ENCODE assay signal across 18 cellular contexts in genomic region chr5:95871407-95871806, GRCh38. TPM values are rescaled to one million over a fixed set of nuclear protein-coding genes. Genes with fewer than 3 reads are reported as not detected.
DNase-seq lines count a peak whose midpoint lies in the region; ATAC-seq, FAIRE-seq and TF ChIP-seq lines count a peak whose summit lies in the region.
"Had no signal": no experiment of that assay in that cellular context is flagged by ENCODE, and none has a peak within 500 bp of the region (broad histone marks: within the 10 kb centered on the region; RNA-seq: fewer than 3 reads in every experiment).

No MANE protein-coding gene starts in this region.

- peaks cover 50% of the 10 kb centered on the region for H3K4me1 ChIP-seq in BLaER1
- H3K4me1 ChIP-seq in GM23248 (ENCODE audit: insufficient read depth), result peaks cover 26% of the 10 kb centered on the region
- H3K4me1 ChIP-seq in GM12878 (ENCODE audit: control insufficient read depth, insufficient read depth, low read length), result peaks cover 22% of the 10 kb centered on the region
- H3K4me1 ChIP-seq in endodermal cell (ENCODE audit: control insufficient read depth, insufficient read depth, low read length), result peaks cover 2% of the 10 kb centered on the region

- in situ Hi-C loops in GM23248 (cut with MboI), result no loop called here
- in situ Hi-C loops in GM12878 (cut with MboI), result no loop called here

- DNase-seq in activated T-cell treated with anti-CD3 and anti-CD28 coated beads, Interleukin-2, amount 50 U/mL, for 24 hours, result no peak
- no peak for DNase-seq in activated T-cell treated with anti-CD3 and anti-CD28 coated beads, Interleukin-2, amount 50 U/mL, for 48 hours
- DNase-seq in GM23248, result no peak
- DNase-seq in GM12878 (ENCODE audit: low read depth, low spot score), result no peak
- DNase-seq in endodermal cell, result no peak
- DNase-seq: ACHN, H7, NCI-H1417 treated with DMSO at 0.1 percent for 48 hours, NCI-H187 treated with DMSO at 0.1 percent for 48 hours, NCI-H226, NCI-H524, NCI-H82, OCI-M1, Right ventricle myocardium superior had no signal

- peak overlapping the region; percentile 62 for H3K4me2 ChIP-seq in BLaER1
- no peak overlapping the region for H3K4me2 ChIP-seq in GM23248 (ENCODE audit: unreplicated experiment)
- H3K4me2 ChIP-seq in GM12878 (ENCODE audit: control insufficient read depth, insufficient read depth), result no peak overlapping the region

- H3K79me2 ChIP-seq in GM23248 (ENCODE audit: insufficient read depth) (no peaks in the 10 kb centered on the region), GM12878 (ENCODE audit: control insufficient read depth, insufficient read depth, low read length) (no peaks in the 10 kb centered on the region)

- no peak for TF ChIP-seq EP300 in GM12878 (IDR thresholded peaks at IDR 0.05; ENCODE audit: borderline replicate concordance in 1 of 2, control insufficient read depth in 1 of 2, low read depth in 2 of 2, low read length in 2 of 2)

- FAIRE-seq in GM12878 (lab: Jason Lieb, UNC), result no peak
- FAIRE-seq: G401.6 had no signal

- H4K20me1 ChIP-seq in BLaER1 (no peaks in the 10 kb centered on the region), GM23248 (ENCODE audit: insufficient read depth) (no peaks in the 10 kb centered on the region), GM12878 (ENCODE audit: control insufficient read depth, insufficient read depth) (no peaks in the 10 kb centered on the region)

- peaks cover 80% of the 10 kb centered on the region for H3F3A ChIP-seq in GM23248 (ENCODE audit: insufficient read depth)

- TF ChIP-seq CTCF in GM12878 (IDR thresholded peaks at IDR 0.05 in 2 of 3, conservative IDR thresholded peaks at IDR 0.05 in 1 of 3; ENCODE audit: control insufficient read depth in 2 of 3, extremely low read depth in 1 of 3, insufficient read depth in 1 of 3, low read depth in 3 of 3, low read length in 3 of 3) (no peak), endodermal cell (conservative IDR thresholded peaks at IDR 0.05) (no peak)

- no peak for TF ChIP-seq RAD21 in GM12878 (IDR thresholded peaks at IDR 0.05; ENCODE audit: insufficient read depth, low read depth, low read length)

- ATAC-seq in GM12878 (no peak), HG02884 (IDR thresholded peaks at IDR 0.05; ENCODE audit: unreplicated experiment) (no peak)

- H3K9me3 Mint-ChIP-seq in activated T-cell treated with anti-CD3 and anti-CD28 coated beads, Interleukin-2, amount 50 U/mL, for 24 hours, result peaks cover 4% of the 10 kb centered on the region
- no peaks in the 10 kb centered on the region for H3K9me3 Mint-ChIP-seq in endodermal cell

- WGBS in GM23248 (ENCODE audit: low coverage in 1 of 2, low lambda C conversion rate in 2 of 2, missing lambda C conversion rate in 2 of 2), 2 experiments, result 99% methylated on average over 9 of the region's 9 CpGs
- WGBS in GM12878 (ENCODE audit: insufficient coverage, insufficient replicate concordance, low lambda C conversion rate, missing lambda C conversion rate), result 99% methylated on average over 9 of the region's 9 CpGs
- WGBS in endodermal cell (ENCODE audit: insufficient coverage in 1 of 2, insufficient read length in 1 of 2), 2 experiments, result 96% methylated on average over 9 of the region's 9 CpGs; no CpG with 5 or more reads in 1 of the 2 experiments

- intact Hi-C loops in GM12878 (cut with micrococcal nuclease; ENCODE audit: unreplicated experiment), result loop anchor here (2.0 kb wide), 2 partner anchors 53 to 89 kb away; partner anchors contain the start of gene ELL2

- CTCF ChIA-PET in GM12878 (lab: Yijun Ruan, JAX), result interaction anchor here (0.6 to 3.8 kb wide), 10 partner anchors 9 to 465 kb away, joined by 3 to 23 read pairs (median 6); no protein-coding TSS in a partner anchor

- H3K4me3 ChIP-seq in BLaER1 (no peak overlapping the region), GM23248 (no peak overlapping the region), GM12878 (no peak overlapping the region), endodermal cell (ENCODE audit: low read length) (no peak overlapping the region)

- H3K9me3 ChIP-seq in BLaER1, result peaks cover 9% of the 10 kb centered on the region
- H3K9me3 ChIP-seq in GM23248 (ENCODE audit: low read depth), result no peaks in the 10 kb centered on the region
- no peaks in the 10 kb centered on the region; the same call in 2 of the 3 replicates for H3K9me3 ChIP-seq in GM12878 (replicated peaks; ENCODE audit: control insufficient read depth, insufficient read depth, low read length)
- H3K9me3 ChIP-seq in endodermal cell (ENCODE audit: control insufficient read depth, low read length), result no peaks in the 10 kb centered on the region

- H3K36me3 ChIP-seq in BLaER1, result no peaks in the 10 kb centered on the region
- no peaks in the 10 kb centered on the region for H3K36me3 ChIP-seq in GM23248 (ENCODE audit: low read depth)
- no peaks in the 10 kb centered on the region for H3K36me3 ChIP-seq in GM12878 (ENCODE audit: control insufficient read depth in 2 of 2, insufficient read depth in 2 of 2, low read length in 1 of 2)
- no peaks in the 10 kb centered on the region for H3K36me3 ChIP-seq in endodermal cell (ENCODE audit: control insufficient read depth, insufficient read depth, low read length)

- peak overlapping the region; percentile 63; the same call in 1 of the 2 replicates for H3K27ac ChIP-seq in BLaER1
- 0 out of 2 replicates have a peak overlapping the region, but pooled peaks have one; percentile 65 for H3K27ac ChIP-seq in GM23248
- H3K27ac ChIP-seq in GM12878 (ENCODE audit: control insufficient read depth, insufficient read depth), result no peak overlapping the region
- no peak overlapping the region for H3K27ac ChIP-seq in endodermal cell (ENCODE audit: low read depth, low read length)
- H3K27ac ChIP-seq: HL-60 had no signal

- peaks cover 59% of the 10 kb centered on the region for H3K4me1 Mint-ChIP-seq in activated T-cell treated with anti-CD3 and anti-CD28 coated beads, Interleukin-2, amount 50 U/mL, for 24 hours (ENCODE audit: low read depth)
- H3K4me1 Mint-ChIP-seq in endodermal cell, result peaks cover 2% of the 10 kb centered on the region

- BruUV-seq in GM12878 (replicated peaks; lab: Mats Ljungman, UMichigan), result no TSS peak

- peak overlapping the region; percentile 69 for H3K4me3 Mint-ChIP-seq in activated T-cell treated with anti-CD3 and anti-CD28 coated beads, Interleukin-2, amount 50 U/mL, for 24 hours
- H3K4me3 Mint-ChIP-seq in endodermal cell, result no peak overlapping the region

- POLR2A ChIA-PET in GM12878 (lab: Charles Lee), result interaction anchor here (0.8 to 3.6 kb wide), 8 partner anchors 9 to 91 kb away, joined by 3 to 20 read pairs (median 6); partner anchors contain the start of gene ELL2

- RAD21 ChIA-PET in GM12878 (lab: Charles Lee; ENCODE audit: unreplicated experiment), result interaction anchor here (0.9 to 5.6 kb wide), 18 partner anchors 13 to 465 kb away, joined by 3 to 42 read pairs (median 10); no protein-coding TSS in a partner anchor

- H3K27me3 Mint-ChIP-seq in activated T-cell treated with anti-CD3 and anti-CD28 coated beads, Interleukin-2, amount 50 U/mL, for 24 hours, result no peaks in the 10 kb centered on the region
- H3K27me3 Mint-ChIP-seq in endodermal cell (ENCODE audit: insufficient read depth), result no peaks in the 10 kb centered on the region

- H3K27me3 ChIP-seq in BLaER1 (no peaks in the 10 kb centered on the region), GM23248 (replicated peaks; ENCODE audit: insufficient read depth) (no peaks in the 10 kb centered on the region), GM12878 (replicated peaks in 1 of 2; ENCODE audit: control insufficient read depth in 2 of 2, insufficient read depth in 2 of 2, low read length in 1 of 2) (no peaks in the 10 kb centered on the region), endodermal cell (ENCODE audit: control insufficient read depth, insufficient read depth, low read length, poor library complexity, severe bottlenecking) (no peaks in the 10 kb centered on the region)

- H3K27ac Mint-ChIP-seq in activated T-cell treated with anti-CD3 and anti-CD28 coated beads, Interleukin-2, amount 50 U/mL, for 24 hours, result peak overlapping the region; percentile 99
- no peak overlapping the region for H3K27ac Mint-ChIP-seq in endodermal cell

- no peaks in the 10 kb centered on the region for H3K9me2 ChIP-seq in GM23248 (ENCODE audit: insufficient read depth)

- no peak overlapping the region for H3K9ac ChIP-seq in BLaER1
- H3K9ac ChIP-seq in GM23248, result no peak overlapping the region
- H3K9ac ChIP-seq in GM12878 (ENCODE audit: control insufficient read depth, insufficient read depth, low read length), result no peak overlapping the region
- H3K9ac ChIP-seq in endodermal cell (ENCODE audit: extremely low read depth, low read length, poor library complexity, severe bottlenecking), result no peak overlapping the region

- TF ChIP-seq POLR2A in GM12878 (IDR thresholded peaks at IDR 0.05; ENCODE audit: low read depth, low read length), result no peak

- SMC1A ChIA-PET in GM12878 (lab: Charles Lee; ENCODE audit: uncharacterized antibody, unreplicated experiment), result interaction anchor here (1.1 to 8.1 kb wide), 13 partner anchors 9 to 465 kb away, joined by 3 to 62 read pairs (median 22); no protein-coding TSS in a partner anchor

- no peak overlapping the region for H2AFZ ChIP-seq in GM23248
- H2AFZ ChIP-seq in GM12878 (ENCODE audit: control insufficient read depth, low read depth, low read length), result no peak overlapping the region

- no peaks in the 10 kb centered on the region for H3K36me3 Mint-ChIP-seq in activated T-cell treated with anti-CD3 and anti-CD28 coated beads, Interleukin-2, amount 50 U/mL, for 24 hours (ENCODE audit: low read depth)
- no peaks in the 10 kb centered on the region for H3K36me3 Mint-ChIP-seq in endodermal cell (ENCODE audit: low read depth)

RNA-seq across cellular contexts. Expression of gene GLRX, which starts 48.9 kb away (rescaled TPM):
- total RNA-seq in GM23248 (2014; rRNA removed; shearing (Covaris generic)), result 144 and 174 TPM in 2 replicates
- polyA plus RNA-seq in GM23248 (2016; fragmentation: Nextera tagmentation; extraction: Ambion mirVana), result 316 and 320 TPM in 2 replicates
- 41.5 and 42.2 TPM in 2 replicates for total RNA-seq in GM12878 (2013; cell fraction: nucleolus; rRNA removed)
- total RNA-seq in GM12878 (2014; rRNA removed), result 103 and 127 TPM in 2 replicates
- 63.0 and 66.7 TPM in 2 replicates for total RNA-seq in GM12878 (2014; rRNA removed; fragmentation: Illumina TruSeq; extraction: Trizol)
- total RNA-seq in GM12878 (2021), result 80.0 and 80.2 TPM in 2 replicates
- polyA plus RNA-seq in GM12878 (2011; ENCODE audit: low read depth), result 58.0 TPM
- polyA plus RNA-seq in GM12878 (2011; rRNA removed), result 188 and 194 TPM in 2 replicates
- 89.8 and 172 TPM in 2 replicates for polyA plus RNA-seq in GM12878 (2011; cell fraction: cytosol; rRNA removed)
- polyA plus RNA-seq in GM12878 (2011; cell fraction: nucleus; rRNA removed), result 74.7 and 110 TPM in 2 replicates
- 135 and 145 TPM in 2 replicates for polyA plus RNA-seq in GM12878 (2012)
- polyA plus RNA-seq in GM12878 (2014; fragmentation: Illumina TruSeq; extraction: Trizol), result 130 and 179 TPM in 2 replicates
- polyA plus RNA-seq in GM12878 (2014; fragmentation: Nextera tagmentation; extraction: Ambion mirVana), result 100 to 1,000 TPM; 311 to 366 TPM
- 195 and 236 TPM in 2 replicates for polyA plus RNA-seq in GM12878 (2014; rRNA removed)
- polyA plus RNA-seq in GM12878 (2016; fragmentation: Nextera tagmentation; extraction: Ambion mirVana), result 100 to 1,000 TPM; 185 to 187 TPM
- 69.4 and 81.1 TPM in 2 replicates for polyA minus RNA-seq in GM12878 (2011; rRNA and poly(A)+ RNA removed)
- 9.3 and 12.3 TPM in 2 replicates for polyA minus RNA-seq in GM12878 (2011; cell fraction: cytosol; rRNA and poly(A)+ RNA removed)
- polyA minus RNA-seq in GM12878 (2011; cell fraction: nucleus; rRNA and poly(A)+ RNA removed), result 41.7 and 62.0 TPM in 2 replicates
- 10 to 100 TPM; 18.9 to 26.3 TPM for total RNA-seq in endodermal cell
- polyA plus RNA-seq in endodermal cell (2013, experiment 1 of 2), result 33.6 TPM
- polyA plus RNA-seq in endodermal cell (2013, experiment 2 of 2), result 34.9 TPM

Comparison
In these comparisons a context has a peak if more than half of its experiments do, and no peak if none do; other contexts are left out.
1. H3K27ac ChIP-seq: peak in BLaER1 (single experiment) and GM23248 (single experiment); none in GM12878 (single experiment) and endodermal cell (single experiment).